ENCODE assay signal across 22 cellular contexts in genomic region chr4:94575652-94576051, GRCh38.
A peak's percentile ranks its signal among the peaks of the same experiment; 100 is the strongest.
DNase-seq lines count a peak whose midpoint lies in the region; ATAC-seq, FAIRE-seq and TF ChIP-seq lines count a peak whose summit lies in the region.
"Had no signal": no experiment of that assay in that cellular context is flagged by ENCODE, and none has a peak within 500 bp of the region (broad histone marks: within the 10 kb centered on the region; RNA-seq: fewer than 3 reads in every experiment).

No MANE protein-coding gene starts in this region.

- peak overlapping the region; percentile 42 for H3K4ac ChIP-seq in neuronal stem cell (ENCODE audit: low read length)

- no peak for TF ChIP-seq POLR2A in GM12892 (IDR thresholded peaks at IDR 0.05; ENCODE audit: low read depth, low read length)
- TF ChIP-seq POLR2A in heart left ventricle (IDR thresholded peaks at IDR 0.05): no peak

- H3K9me3 Mint-ChIP-seq in CD8-positive, alpha-beta memory T cell: no peaks in the 10 kb centered on the region
- H3K9me3 Mint-ChIP-seq: CD4-positive, CD25-positive, alpha-beta regulatory T cell had no signal

- no peak overlapping the region for H2BK15ac ChIP-seq in neuronal stem cell (ENCODE audit: low read length)

- POLR2A ChIA-PET in CD8-positive, alpha-beta memory T cell (lab: Charles Lee): no interaction called here

- no peak overlapping the region for H4K91ac ChIP-seq in neuronal stem cell (ENCODE audit: low read depth, low read length, poor library complexity)

- no peak overlapping the region for H3K4me2 ChIP-seq in neuronal stem cell (ENCODE audit: insufficient read depth, low read length, poor library complexity, severe bottlenecking)

- peak; percentile 51 for FAIRE-seq in GM12892 (lab: Jason Lieb, UNC)
- FAIRE-seq: endometrium, G401.6, HTR-8/SVneo, RCC 7860 had no signal

- no peak overlapping the region for H2BK5ac ChIP-seq in neuronal stem cell (ENCODE audit: low read length)

- peak overlapping the region; percentile 82 for H2BK12ac ChIP-seq in neuronal stem cell (ENCODE audit: low read length)

- DNase-seq in GM12892 (ENCODE audit: insufficient read length): no peak
- DNase-seq in ascending aorta (ENCODE audit: low spot score in 2 of 2): no peak
- no peak for DNase-seq in heart left ventricle
- DNase-seq in neuronal stem cell (ENCODE audit: low spot score): no peak
- no peak for DNase-seq in NCI-H1436 treated with DMSO at 0.1 percent for 48 hours (lab: John Stamatoyannopoulos, UW)
- DNase-seq in CD8-positive, alpha-beta memory T cell: no peak
- no peak for DNase-seq in NCI-H2196 (lab: John Stamatoyannopoulos, UW; ENCODE audit: unreplicated experiment)
- DNase-seq: activated CD4-positive, alpha-beta T cell treated with anti-CD3 and anti-CD28 coated beads, Interleukin-2, amount 50 U/mL, for 48 hours; activated naive CD4-positive, alpha-beta T cell; CD4-positive, CD25-positive, alpha-beta regulatory T cell; NCI-H1105 treated with DMSO at 0.1 percent for 48 hours; NCI-H510A treated with DMSO at 0.1 percent for 48 hours; ovary; stimulated activated naive CD4-positive, alpha-beta T cell had no signal

- H3K79me1 ChIP-seq in neuronal stem cell (ENCODE audit: low read depth, low read length): peaks cover 2% of the 10 kb centered on the region

- peak overlapping the region; percentile 14 for H3K23ac ChIP-seq in neuronal stem cell (ENCODE audit: low read depth, low read length, poor library complexity)

- H3K27ac ChIP-seq in ascending aorta (peak overlapping the region; percentile 50 to 64), heart left ventricle (peak overlapping the region in 6 of 12 donors; percentile 20 to 67 (median 48)), neuronal stem cell (replicated peaks; ENCODE audit: low read length) (peak overlapping the region; percentile 73)
- H3K27ac ChIP-seq in CD8-positive, alpha-beta memory T cell (ENCODE audit: low read depth, low read length): no peak overlapping the region
- H3K27ac ChIP-seq: ovary, SK-N-MC, tibial nerve had no signal

- no peak overlapping the region for H3K4me3 Mint-ChIP-seq in CD8-positive, alpha-beta memory T cell
- H3K4me3 Mint-ChIP-seq: CD4-positive, CD25-positive, alpha-beta regulatory T cell had no signal

- TF ChIP-seq CTCF in ascending aorta (IDR thresholded peaks at IDR 0.05) (no peak), heart left ventricle (IDR thresholded peaks at IDR 0.05) (no peak)

- H3K27me3 Mint-ChIP-seq in CD8-positive, alpha-beta memory T cell: no peaks in the 10 kb centered on the region
- H3K27me3 Mint-ChIP-seq: CD4-positive, CD25-positive, alpha-beta regulatory T cell had no signal

- H3K4me1 ChIP-seq in ascending aorta (peaks cover 8 to 64% of the 10 kb centered on the region in 2 donors), heart left ventricle (peaks cover 2 to 77% (median 32%) of the 10 kb centered on the region in 12 donors), neuronal stem cell (ENCODE audit: control insufficient read depth in 2 of 2, insufficient read depth in 1 of 2, low read depth in 1 of 2, low read length in 2 of 2) (peaks cover 7 to 31% of the 10 kb centered on the region in 2 donors)
- H3K4me1 ChIP-seq in CD8-positive, alpha-beta memory T cell (ENCODE audit: insufficient read depth, low read length): no peaks in the 10 kb centered on the region

- peaks cover 3 to 7% of the 10 kb centered on the region in 2 donors for H3K36me3 ChIP-seq in ascending aorta
- H3K36me3 ChIP-seq in heart left ventricle: peaks cover 0 to 45% (median 13%) of the 10 kb centered on the region in 9 donors
- H3K36me3 ChIP-seq in neuronal stem cell (replicated peaks in 1 of 2; ENCODE audit: control insufficient read depth in 2 of 2, insufficient read depth in 2 of 2, low read length in 2 of 2): no peaks in the 10 kb centered on the region
- H3K36me3 ChIP-seq in CD8-positive, alpha-beta memory T cell (ENCODE audit: insufficient read depth, low read length): no peaks in the 10 kb centered on the region
- H3K36me3 ChIP-seq: ovary had no signal

- peak overlapping the region; percentile 95 for H4K8ac ChIP-seq in neuronal stem cell (ENCODE audit: low read depth, low read length)

- 50 to 67% (median 58%) methylated on average over 10 of the region's 10 CpGs for WGBS in heart left ventricle, 4 donors
- no CpG with 5 or more reads among the region's 10 CpGs for WGBS in neuronal stem cell (ENCODE audit: extremely low coverage in 2 of 2, insufficient read length in 2 of 2, insufficient replicate concordance in 1 of 2), 2 donors

- peaks cover 0 to 11% (median 7%) of the 10 kb centered on the region in 3 donors for H3K36me3 Mint-ChIP-seq in CD8-positive, alpha-beta memory T cell

- H3K14ac ChIP-seq in neuronal stem cell (ENCODE audit: low read length): no peak overlapping the region

- H2BK120ac ChIP-seq in neuronal stem cell (ENCODE audit: low read depth, low read length): no peak overlapping the region

- no peak overlapping the region for H3K9ac ChIP-seq in neuronal stem cell (ENCODE audit: low read depth, low read length, poor library complexity)

- H3K4me1 Mint-ChIP-seq in CD8-positive, alpha-beta memory T cell: no peaks in the 10 kb centered on the region
- H3K4me1 Mint-ChIP-seq: CD4-positive, CD25-positive, alpha-beta regulatory T cell had no signal

- intact Hi-C loops in ascending aorta (cut with DNase I): no loop called here
- intact Hi-C loops in heart left ventricle (cut with DNase I): no loop called here

- H3K27me3 ChIP-seq in ascending aorta (no peaks in the 10 kb centered on the region), heart left ventricle (no peaks in the 10 kb centered on the region), neuronal stem cell (ENCODE audit: control insufficient read depth in 3 of 3, insufficient read depth in 3 of 3, low read depth in 1 of 3, low read length in 3 of 3) (no peaks in the 10 kb centered on the region)
- no peaks in the 10 kb centered on the region for H3K27me3 ChIP-seq in CD8-positive, alpha-beta memory T cell (ENCODE audit: insufficient read depth, low read length, poor library complexity, severe bottlenecking)
- H3K27me3 ChIP-seq: ovary, tibial nerve had no signal

- H3K27ac Mint-ChIP-seq in CD8-positive, alpha-beta memory T cell: peak overlapping the region in 1 of 8 donors; percentile 19
- H3K27ac Mint-ChIP-seq: CD4-positive, CD25-positive, alpha-beta regulatory T cell had no signal

- CTCF ChIA-PET in CD8-positive, alpha-beta memory T cell (lab: Charles Lee): no interaction called here

- ATAC-seq in heart left ventricle (peak in 3 of 4 donors; percentile 36 to 50 (median 43)), HG03460 (IDR thresholded peaks at IDR 0.05; ENCODE audit: unreplicated experiment) (no peak)

- H3K4me3 ChIP-seq in ascending aorta (peak overlapping the region in 1 of 2 donors; percentile 29), heart left ventricle (no peak overlapping the region), neuronal stem cell (ENCODE audit: low read length in 2 of 2) (no peak overlapping the region)
- H3K4me3 ChIP-seq in CD8-positive, alpha-beta memory T cell (ENCODE audit: low read length): no peak overlapping the region
- H3K4me3 ChIP-seq: lung, ovary, SK-N-MC, tibial nerve had no signal

- H3K9me3 ChIP-seq in ascending aorta: no peaks in the 10 kb centered on the region
- H3K9me3 ChIP-seq in heart left ventricle: no peaks in the 10 kb centered on the region
- H3K9me3 ChIP-seq in neuronal stem cell (replicated peaks in 1 of 2; ENCODE audit: control insufficient read depth in 2 of 2, insufficient read depth in 1 of 2, low read depth in 1 of 2, low read length in 2 of 2): no peaks in the 10 kb centered on the region
- no peaks in the 10 kb centered on the region for H3K9me3 ChIP-seq in CD8-positive, alpha-beta memory T cell (ENCODE audit: low read length)
- H3K9me3 ChIP-seq: ovary, tibial nerve had no signal

- peak overlapping the region; percentile 80 for H3K18ac ChIP-seq in neuronal stem cell (ENCODE audit: low read length)

- no peak overlapping the region for H2AFZ ChIP-seq in neuronal stem cell (ENCODE audit: low read length)

- H2AK5ac ChIP-seq in neuronal stem cell (ENCODE audit: low read depth, low read length): peak overlapping the region; percentile 90
